In the genomic region with DNA sequence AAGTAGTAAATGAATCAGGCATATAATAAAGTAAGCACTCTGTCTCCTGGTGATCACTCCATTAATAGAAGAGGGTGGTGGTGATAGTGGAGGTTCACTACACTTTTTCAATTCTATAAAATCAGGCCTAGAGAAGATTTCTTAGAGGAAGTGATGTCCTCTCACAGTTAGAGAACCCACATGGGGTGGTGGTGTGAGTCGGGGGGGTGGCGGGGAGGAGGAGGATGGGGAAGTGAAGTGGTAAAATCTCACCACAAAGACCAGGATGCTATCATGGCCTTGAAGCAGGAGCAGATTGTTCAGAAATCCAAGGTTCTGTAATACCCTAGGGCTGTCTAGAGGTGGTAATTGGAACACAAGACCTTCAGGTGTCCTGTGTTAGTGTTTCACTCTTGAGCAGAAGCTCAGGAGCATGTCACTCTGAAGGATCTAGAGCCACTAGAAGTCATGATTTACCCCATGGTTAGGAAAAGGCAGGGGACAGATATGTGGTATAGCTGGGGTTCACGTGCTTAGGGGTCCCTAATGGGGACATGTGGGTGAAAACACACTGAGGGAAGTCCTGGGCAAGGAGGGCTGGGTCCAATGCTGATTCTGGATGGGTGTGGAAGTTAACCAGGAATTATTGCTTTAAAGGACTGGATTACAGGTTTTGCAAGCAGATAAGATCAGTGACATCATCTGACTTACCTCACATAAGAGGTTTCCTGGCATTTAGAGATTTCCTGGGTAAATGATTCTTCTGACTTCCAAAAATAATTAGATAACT, we compare ENCODE assay signal across 9 cellular contexts. TPM values are rescaled to one million over a fixed set of nuclear protein-coding genes. Genes with fewer than 3 reads are reported as not detected.
DNase-seq lines count a peak whose midpoint lies in the region; ATAC-seq and TF ChIP-seq lines count a peak whose summit lies in the region.
"Had no signal": no experiment of that assay in that cellular context is flagged by ENCODE, and none has a peak within 500 bp of the region (broad histone marks: within the 10 kb centered on the region; RNA-seq: fewer than 3 reads in every experiment).

No MANE protein-coding gene starts in this region.

- peak; percentile 8 for DNase-seq in Daoy (ENCODE audit: low read depth)
- DNase-seq in activated T-cell treated with anti-CD3 and anti-CD28 coated beads for 48 hours (ENCODE audit: low read depth), result peak; percentile 41
- DNase-seq in kidney epithelial cell (ENCODE audit: low read depth), result peak; percentile 39
- DNase-seq in stimulated activated naive B cell treated with anti-CD40 and anti-IgM and Interleukin-4, amounts not matched to agents 10 μg/mL and 1 μg/mL and 100 μg/mL, for 72 hours, result no peak
- DNase-seq in endothelial cell (ENCODE audit: low spot score), result no peak
- DNase-seq in SW480 (ENCODE audit: low spot score), result no peak
- no peak for DNase-seq in GM03348 (ENCODE audit: low spot score)

- no peaks in the 10 kb centered on the region for H3K36me3 ChIP-seq in kidney epithelial cell (ENCODE audit: control insufficient read depth, insufficient read depth, low read length)
- H3K36me3 ChIP-seq: ascending aorta had no signal

- peaks cover 22 to 26% of the 10 kb centered on the region in 2 donors for H3K4me1 Mint-ChIP-seq in stimulated activated naive B cell treated with anti-CD40 and anti-IgM and Interleukin-4, amounts not matched to agents 10 μg/mL and 1 μg/mL and 100 μg/mL, for 72 hours
- H3K4me1 Mint-ChIP-seq in endothelial cell (ENCODE audit: unreplicated experiment), result peaks cover 9% of the 10 kb centered on the region

- no peaks in the 10 kb centered on the region for H3K27me3 ChIP-seq in kidney epithelial cell (ENCODE audit: control insufficient read depth, insufficient read depth, low read length)
- H3K27me3 ChIP-seq: ascending aorta had no signal

- peaks cover 24 to 39% of the 10 kb centered on the region in 2 donors for H3K36me3 Mint-ChIP-seq in stimulated activated naive B cell treated with anti-CD40 and anti-IgM and Interleukin-4, amounts not matched to agents 10 μg/mL and 1 μg/mL and 100 μg/mL, for 72 hours
- no peaks in the 10 kb centered on the region for H3K36me3 Mint-ChIP-seq in endothelial cell (ENCODE audit: low read depth, unreplicated experiment)

- no peak for TF ChIP-seq CTCF in kidney epithelial cell (IDR thresholded peaks at IDR 0.05; ENCODE audit: insufficient read depth, low read length, poor library complexity, severe bottlenecking)
- TF ChIP-seq CTCF in endothelial cell (IDR thresholded peaks at IDR 0.05; ENCODE audit: unreplicated experiment), result no peak

- no peaks in the 10 kb centered on the region for H3K27me3 Mint-ChIP-seq in stimulated activated naive B cell treated with anti-CD40 and anti-IgM and Interleukin-4, amounts not matched to agents 10 μg/mL and 1 μg/mL and 100 μg/mL, for 72 hours
- no peaks in the 10 kb centered on the region for H3K27me3 Mint-ChIP-seq in endothelial cell (ENCODE audit: unreplicated experiment)

- peak overlapping the region; percentile 53 to 56 for H3K4me3 Mint-ChIP-seq in stimulated activated naive B cell treated with anti-CD40 and anti-IgM and Interleukin-4, amounts not matched to agents 10 μg/mL and 1 μg/mL and 100 μg/mL, for 72 hours
- no peak overlapping the region for H3K4me3 Mint-ChIP-seq in endothelial cell (ENCODE audit: unreplicated experiment)

- no peak overlapping the region for H3K4me3 ChIP-seq in kidney epithelial cell (ENCODE audit: low read depth, low read length)
- H3K4me3 ChIP-seq: ascending aorta had no signal

- peak overlapping the region; percentile 72 for H3K27ac Mint-ChIP-seq in stimulated activated naive B cell treated with anti-CD40 and anti-IgM and Interleukin-4, amounts not matched to agents 10 μg/mL and 1 μg/mL and 100 μg/mL, for 72 hours
- no peak overlapping the region for H3K27ac Mint-ChIP-seq in endothelial cell (ENCODE audit: unreplicated experiment)

- peak; percentile 31 for ATAC-seq in HG03460 (IDR thresholded peaks at IDR 0.05; ENCODE audit: unreplicated experiment)
- peak; percentile 68 to 72 for ATAC-seq in stimulated activated naive B cell treated with anti-CD40 and anti-IgM and Interleukin-4, amounts not matched to agents 10 μg/mL and 1 μg/mL and 100 μg/mL, for 72 hours (replicated peaks)

- no peaks in the 10 kb centered on the region for H3K9me3 Mint-ChIP-seq in stimulated activated naive B cell treated with anti-CD40 and anti-IgM and Interleukin-4, amounts not matched to agents 10 μg/mL and 1 μg/mL and 100 μg/mL, for 72 hours
- H3K9me3 Mint-ChIP-seq in endothelial cell (ENCODE audit: unreplicated experiment), result no peaks in the 10 kb centered on the region

RNA-seq across cellular contexts. Expression of a gene that starts 31.0 kb away (rescaled TPM):
- total RNA-seq in Daoy (2014; rRNA removed; shearing (Covaris generic)), result 0.18 and 0.57 TPM in 2 replicates
- total RNA-seq in kidney epithelial cell, result 1.4 and 3.2 TPM in 2 replicates
- total RNA-seq in endothelial cell (ENCODE audit: unreplicated experiment), result 5.2 TPM

RNA-seq across cellular contexts. Expression of a gene that starts 42.1 kb away (rescaled TPM):
- total RNA-seq in Daoy (2014; rRNA removed; shearing (Covaris generic)), result 29.2 and 35.7 TPM in 2 replicates
- total RNA-seq in kidney epithelial cell, result 18.6 and 19.4 TPM in 2 replicates
- 30.5 TPM for total RNA-seq in endothelial cell (ENCODE audit: unreplicated experiment)
- total RNA-seq: ascending aorta had no signal

Comparison
In these comparisons a context has a peak if more than half of its experiments do, and no peak if none do; other contexts are left out.
1. DNase-seq: peak in Daoy (single experiment), activated T-cell treated with anti-CD3 and anti-CD28 coated beads for 48 hours (single experiment) and kidney epithelial cell (single experiment); none in stimulated activated naive B cell treated with anti-CD40 and anti-IgM and Interleukin-4, amounts not matched to agents 10 μg/mL and 1 μg/mL and 100 μg/mL, for 72 hours (single experiment), endothelial cell (single experiment), SW480 (single experiment) and GM03348 (single experiment).